20 cellular contexts compared by ENCODE assay signal in the genomic region with DNA sequence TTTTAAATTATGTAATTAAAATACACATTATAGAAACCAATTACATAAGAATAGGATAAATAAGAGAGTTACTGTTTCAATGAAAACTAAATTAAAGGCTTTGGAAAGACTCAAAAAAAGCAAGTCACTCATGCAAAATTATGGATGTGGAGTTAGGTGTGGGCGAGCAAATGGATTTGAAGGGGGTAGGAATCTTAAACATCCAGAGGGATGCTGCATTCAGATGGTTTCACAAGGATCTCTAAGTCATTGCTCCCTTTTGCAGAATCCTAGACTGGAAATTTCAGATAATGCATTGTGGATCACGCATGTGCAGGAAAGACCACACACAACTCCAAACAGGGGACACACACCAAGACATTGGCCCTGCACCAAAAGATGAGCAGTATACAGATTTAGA.
DNase-seq lines count a peak whose midpoint lies in the region; ATAC-seq lines count a peak whose summit lies in the region.
"Had no signal": no experiment of that assay in that cellular context is flagged by ENCODE, and none has a peak within 500 bp of the region (broad histone marks: within the 10 kb centered on the region; RNA-seq: fewer than 3 reads in every experiment).

No MANE protein-coding gene starts in this region.

- peaks cover 5% of the 10 kb centered on the region for H3K27me3 Mint-ChIP-seq in T-helper 2 cell treated with Interferon-gamma antibody and Interleukin-4, amounts not matched to agents 5 μg/mL and 100 μg/mL, for 36 hours (ENCODE audit: low read depth)

- H3K4me1 ChIP-seq in ACC112 (ENCODE audit: control insufficient read depth, insufficient read depth, low read length, unreplicated experiment): no peaks in the 10 kb centered on the region
- H3K4me1 ChIP-seq in BLaER1 treated with 17β-estradiol and CSF1 and Interleukin-3, amounts not matched to agents 10 nM and 100 nM: peaks cover 0 to 15% (median 9%) of the 10 kb centered on the region in 10 experiments; a peak in 12 of 20 replicates

- H3K27ac ChIP-seq in ACC112 (ENCODE audit: low read depth, low read length) (peak overlapping the region; percentile 64), SK-N-MC (peak overlapping the region; percentile 79)
- H3K27ac ChIP-seq in BLaER1 treated with 17β-estradiol and CSF1 and Interleukin-3, amounts not matched to agents 10 nM and 100 nM: no peak overlapping the region

- H2AFZ ChIP-seq in ACC112 (ENCODE audit: low read length, unreplicated experiment): no peak overlapping the region

- no peak overlapping the region for H3K9ac ChIP-seq in BLaER1 treated with 17β-estradiol and CSF1 and Interleukin-3, amounts not matched to agents 10 nM and 100 nM
- no peak overlapping the region for H3K9ac ChIP-seq in SK-N-MC (ENCODE audit: insufficient read length)

- H3K36me3 ChIP-seq in ACC112 (ENCODE audit: insufficient read depth, low read length): no peaks in the 10 kb centered on the region
- no peaks in the 10 kb centered on the region for H3K36me3 ChIP-seq in BLaER1 treated with 17β-estradiol and CSF1 and Interleukin-3, amounts not matched to agents 10 nM and 100 nM
- peaks cover 6% of the 10 kb centered on the region; the same call in 1 of the 2 replicates for H3K36me3 ChIP-seq in SK-N-MC (ENCODE audit: insufficient read depth, low read length)

- H3K4me3 ChIP-seq in ACC112 (ENCODE audit: low read depth, low read length) (no peak overlapping the region), SK-N-MC (no peak overlapping the region)
- no peak overlapping the region for H3K4me3 ChIP-seq in BLaER1 treated with 17β-estradiol and CSF1 and Interleukin-3, amounts not matched to agents 10 nM and 100 nM

- peak overlapping the region in 6 of 11 experiments; percentile 3 to 62 (median 52); a peak in 4 of 22 replicates for H3K4me2 ChIP-seq in BLaER1 treated with 17β-estradiol and CSF1 and Interleukin-3, amounts not matched to agents 10 nM and 100 nM

- H3K79me2 ChIP-seq in ACC112 (ENCODE audit: control insufficient read depth, insufficient read depth, low read length, unreplicated experiment): no peaks in the 10 kb centered on the region

- H4K20me1 ChIP-seq in BLaER1 treated with 17β-estradiol and CSF1 and Interleukin-3, amounts not matched to agents 10 nM and 100 nM: no peaks in the 10 kb centered on the region

- ATAC-seq in HG03460 (IDR thresholded peaks at IDR 0.05; ENCODE audit: unreplicated experiment): no peak
- ATAC-seq: HCT116 had no signal

- H3K4me1 Mint-ChIP-seq in T-helper 2 cell treated with Interferon-gamma antibody and Interleukin-4, amounts not matched to agents 5 μg/mL and 100 μg/mL, for 36 hours (ENCODE audit: low read depth): no peaks in the 10 kb centered on the region
- H3K4me1 Mint-ChIP-seq: CD4-positive, CD25-positive, alpha-beta regulatory T cell; CD8-positive, alpha-beta memory T cell had no signal

- no peaks in the 10 kb centered on the region for H3K27me3 ChIP-seq in ACC112 (ENCODE audit: insufficient read depth, low read length)
- no peaks in the 10 kb centered on the region for H3K27me3 ChIP-seq in BLaER1 treated with 17β-estradiol and CSF1 and Interleukin-3, amounts not matched to agents 10 nM and 100 nM

- peaks cover 0 to 9% (median 0%) of the 10 kb centered on the region in 11 experiments; a peak in 2 of 22 replicates for H3K9me3 ChIP-seq in BLaER1 treated with 17β-estradiol and CSF1 and Interleukin-3, amounts not matched to agents 10 nM and 100 nM (replicated peaks in 1 of 11)
- H3K9me3 ChIP-seq in SK-N-MC (ENCODE audit: low read depth, low read length): 0 out of 2 replicates have a peak, but pooled peaks cover 2% of the 10 kb centered on the region

- no peak overlapping the region for H3K4me3 Mint-ChIP-seq in T-helper 2 cell treated with Interferon-gamma antibody and Interleukin-4, amounts not matched to agents 5 μg/mL and 100 μg/mL, for 36 hours
- H3K4me3 Mint-ChIP-seq: CD4-positive, CD25-positive, alpha-beta regulatory T cell; CD8-positive, alpha-beta memory T cell; HFFc6; IgD-negative memory B cell had no signal

- no peaks in the 10 kb centered on the region for H3K9me3 Mint-ChIP-seq in T-helper 2 cell treated with Interferon-gamma antibody and Interleukin-4, amounts not matched to agents 5 μg/mL and 100 μg/mL, for 36 hours

- H3K27ac Mint-ChIP-seq in T-helper 2 cell treated with Interferon-gamma antibody and Interleukin-4, amounts not matched to agents 5 μg/mL and 100 μg/mL, for 36 hours: no peak overlapping the region
- H3K27ac Mint-ChIP-seq: CD4-positive, CD25-positive, alpha-beta regulatory T cell; CD8-positive, alpha-beta memory T cell; HFFc6; IgD-negative memory B cell had no signal

- DNase-seq in SK-N-MC (ENCODE audit: low read depth, low spot score) (no peak), superior temporal gyrus (ENCODE audit: extremely low spot score) (peak; percentile 12), HuH-7.5 (ENCODE audit: low spot score) (no peak)
- no peak for DNase-seq in T-helper 2 cell treated with Interferon-gamma antibody and Interleukin-4, amounts not matched to agents 5 μg/mL and 100 μg/mL, for 36 hours (ENCODE audit: low spot score)
- DNase-seq: C1 segment of cervical spinal cord; CD4-positive, CD25-positive, alpha-beta regulatory T cell; CD8-positive, alpha-beta memory T cell; COR-L47; DMS 273 treated with DMSO at 0.1 percent for 48 hours; DMS79; GDM1; GOT3; H7; HFFc6; KBM-7 had no signal

- no peaks in the 10 kb centered on the region for H3K36me3 Mint-ChIP-seq in T-helper 2 cell treated with Interferon-gamma antibody and Interleukin-4, amounts not matched to agents 5 μg/mL and 100 μg/mL, for 36 hours (ENCODE audit: low read depth)
- H3K36me3 Mint-ChIP-seq: CD4-positive, CD25-positive, alpha-beta regulatory T cell; CD8-positive, alpha-beta memory T cell; IgD-negative memory B cell had no signal

Comparison
In these comparisons a context has a peak if more than half of its experiments do, and no peak if none do; other contexts are left out.
1. H3K27ac ChIP-seq: peak in ACC112 (single experiment) and SK-N-MC (single experiment); none in BLaER1 treated with 17β-estradiol and CSF1 and Interleukin-3, amounts not matched to agents 10 nM and 100 nM (0 of 11).